In genomic region chr2:8086342-8086741, GRCh38 we compare ENCODE assay signal across 25 cellular contexts.
DNase-seq lines count a peak whose midpoint lies in the region; ATAC-seq and TF ChIP-seq lines count a peak whose summit lies in the region.
"Had no signal": no experiment of that assay in that cellular context is flagged by ENCODE, and none has a peak within 500 bp of the region (broad histone marks: within the 10 kb centered on the region; RNA-seq: fewer than 3 reads in every experiment).

No MANE protein-coding gene starts in this region.

- H3K9me3 Mint-ChIP-seq in T-helper 2 cell treated with Interferon-gamma antibody and Interleukin-4, amounts not matched to agents 5 μg/mL and 100 μg/mL, for 36 hours, result no peaks in the 10 kb centered on the region
- no peaks in the 10 kb centered on the region for H3K9me3 Mint-ChIP-seq in CD8-positive, alpha-beta T cell
- H3K9me3 Mint-ChIP-seq: activated CD8-positive, alpha-beta T cell treated with anti-CD3 and anti-CD28 coated beads for 36 hours had no signal

- no peaks in the 10 kb centered on the region for H3K27me3 Mint-ChIP-seq in T-helper 2 cell treated with Interferon-gamma antibody and Interleukin-4, amounts not matched to agents 5 μg/mL and 100 μg/mL, for 36 hours (ENCODE audit: low read depth)
- no peaks in the 10 kb centered on the region for H3K27me3 Mint-ChIP-seq in CD8-positive, alpha-beta T cell (ENCODE audit: low read depth)
- H3K27me3 Mint-ChIP-seq: activated CD8-positive, alpha-beta T cell treated with anti-CD3 and anti-CD28 coated beads for 36 hours had no signal

- peak; percentile 3 for ATAC-seq in foreskin keratinocyte
- ATAC-seq in CD8-positive, alpha-beta T cell, result no peak
- no peak for ATAC-seq in GM21619 (IDR thresholded peaks at IDR 0.05; ENCODE audit: unreplicated experiment)
- ATAC-seq: activated CD8-positive, alpha-beta T cell treated with anti-CD3 and anti-CD28 coated beads for 36 hours; gastrocnemius medialis; K562 had no signal

- no peaks in the 10 kb centered on the region for H3K27me3 ChIP-seq in foreskin keratinocyte
- H3K27me3 ChIP-seq in CD8-positive, alpha-beta T cell (ENCODE audit: insufficient read depth, low read length), result no peaks in the 10 kb centered on the region
- H3K27me3 ChIP-seq: gastrocnemius medialis, Peyer's patch had no signal

- H3K4me3 Mint-ChIP-seq in T-helper 2 cell treated with Interferon-gamma antibody and Interleukin-4, amounts not matched to agents 5 μg/mL and 100 μg/mL, for 36 hours, result no peak overlapping the region
- H3K4me3 Mint-ChIP-seq in CD8-positive, alpha-beta T cell, result no peak overlapping the region
- H3K4me3 Mint-ChIP-seq: activated CD8-positive, alpha-beta T cell treated with anti-CD3 and anti-CD28 coated beads for 36 hours had no signal

- intact Hi-C loops in CD8-positive, alpha-beta T cell (cut with DNase I, micrococcal nuclease), result no loop called here

- no peak overlapping the region for H3K27ac Mint-ChIP-seq in T-helper 2 cell treated with Interferon-gamma antibody and Interleukin-4, amounts not matched to agents 5 μg/mL and 100 μg/mL, for 36 hours
- no peak overlapping the region for H3K27ac Mint-ChIP-seq in CD8-positive, alpha-beta T cell
- H3K27ac Mint-ChIP-seq: activated CD8-positive, alpha-beta T cell treated with anti-CD3 and anti-CD28 coated beads for 36 hours had no signal

- CTCF ChIA-PET in CD8-positive, alpha-beta T cell (lab: Charles Lee), result no interaction called here

- no peaks in the 10 kb centered on the region for H3K4me1 Mint-ChIP-seq in T-helper 2 cell treated with Interferon-gamma antibody and Interleukin-4, amounts not matched to agents 5 μg/mL and 100 μg/mL, for 36 hours (ENCODE audit: low read depth)
- H3K4me1 Mint-ChIP-seq in CD8-positive, alpha-beta T cell (ENCODE audit: low read depth), result no peaks in the 10 kb centered on the region

- DNase-seq in HT1080 (ENCODE audit: low read depth), result peak; percentile 18
- peak; percentile 13 for DNase-seq in amniotic epithelial cell (ENCODE audit: low read depth)
- DNase-seq in foreskin keratinocyte, result peak in 1 of 2 donors; percentile 18
- DNase-seq in T-helper 2 cell treated with Interferon-gamma antibody and Interleukin-4, amounts not matched to agents 5 μg/mL and 100 μg/mL, for 36 hours (ENCODE audit: low spot score), result no peak
- no peak for DNase-seq in cerebellar nuclear complex (lab: John Stamatoyannopoulos, UW)
- DNase-seq in CD8-positive, alpha-beta T cell, result no peak
- DNase-seq: activated CD8-positive, alpha-beta T cell treated with anti-CD3 and anti-CD28 coated beads for 36 hours; activated T-cell treated with anti-CD3 and anti-CD28 coated beads, Interleukin-2, amount 50 U/mL, for 1 hour; COR-L47; DMS79 treated with DMSO at 0.1 percent for 48 hours; dorsolateral prefrontal cortex; gastrocnemius medialis; kidney; NCI-H146; NCI-H2171; NCI-H524 treated with DMSO at 0.1 percent for 48 hours; occipital lobe; Peyer's patch; retina; stimulated activated CD4-positive, alpha-beta T cell treated with anti-CD3 and anti-CD28 coated beads, Interleukin-4, amount 100 ng/mL, for 24 hours; stimulated activated naive CD4-positive, alpha-beta T cell treated with Interleukin-2 at 50 U/mL for 16 hours had no signal

- no peak for TF ChIP-seq CTCF in foreskin keratinocyte (conservative IDR thresholded peaks at IDR 0.05)
- no peak for TF ChIP-seq CTCF in CD8-positive, alpha-beta T cell (IDR thresholded peaks at IDR 0.05)

- H3K36me3 ChIP-seq in CD8-positive, alpha-beta T cell (ENCODE audit: insufficient read depth, low read length), result no peaks in the 10 kb centered on the region
- H3K36me3 ChIP-seq: gastrocnemius medialis, Peyer's patch, thoracic aorta had no signal

- H3K27ac ChIP-seq in foreskin keratinocyte, result peak overlapping the region; percentile 81
- no peak overlapping the region for H3K27ac ChIP-seq in CD8-positive, alpha-beta T cell (ENCODE audit: low read depth, low read length)
- H3K27ac ChIP-seq: dorsolateral prefrontal cortex, gastrocnemius medialis, Peyer's patch, thoracic aorta had no signal

- no peaks in the 10 kb centered on the region for H3K36me3 Mint-ChIP-seq in T-helper 2 cell treated with Interferon-gamma antibody and Interleukin-4, amounts not matched to agents 5 μg/mL and 100 μg/mL, for 36 hours (ENCODE audit: low read depth)
- no peaks in the 10 kb centered on the region for H3K36me3 Mint-ChIP-seq in CD8-positive, alpha-beta T cell

- peaks cover 27% of the 10 kb centered on the region for H3K4me1 ChIP-seq in foreskin keratinocyte
- H3K4me1 ChIP-seq in CD8-positive, alpha-beta T cell (ENCODE audit: insufficient read depth, low read length), result no peaks in the 10 kb centered on the region
- H3K4me1 ChIP-seq: gastrocnemius medialis, Peyer's patch had no signal

- POLR2A ChIA-PET in CD8-positive, alpha-beta T cell (lab: Charles Lee), result no interaction called here

- no peaks in the 10 kb centered on the region for H3K9me3 ChIP-seq in CD8-positive, alpha-beta T cell (ENCODE audit: low read length)
- H3K9me3 ChIP-seq: gastrocnemius medialis, Peyer's patch, thoracic aorta had no signal

- H3K4me3 ChIP-seq in CD8-positive, alpha-beta T cell (ENCODE audit: low read depth, low read length), result no peak overlapping the region
- H3K4me3 ChIP-seq: dorsolateral prefrontal cortex, gastrocnemius medialis, K562, lung, Peyer's patch, thoracic aorta had no signal

Comparison
In these comparisons a context has a peak if more than half of its experiments do, and no peak if none do; other contexts are left out.
1. DNase-seq: peak in HT1080 (single experiment) and amniotic epithelial cell (single experiment); none in T-helper 2 cell treated with Interferon-gamma antibody and Interleukin-4, amounts not matched to agents 5 μg/mL and 100 μg/mL, for 36 hours (single experiment), cerebellar nuclear complex (0 of 2) and CD8-positive, alpha-beta T cell (0 of 7).